Comparison of ENCODE assay signal across 8 cellular contexts in genomic region chr14:20681348-20682126, GRCh38. TPM values are rescaled to one million over a fixed set of nuclear protein-coding genes. Genes with fewer than 3 reads are reported as not detected.
DNase-seq lines count a peak whose midpoint lies in the region; TF ChIP-seq lines count a peak whose summit lies in the region.

No MANE protein-coding gene starts in this region.

- no peaks in the 10 kb centered on the region for H3K27me3 ChIP-seq in kidney epithelial cell (ENCODE audit: control insufficient read depth, insufficient read depth, low read length)

- peak overlapping the region; percentile 63 for H3K4me3 ChIP-seq in kidney epithelial cell (ENCODE audit: low read depth, low read length)

- no peaks in the 10 kb centered on the region for H3K36me3 ChIP-seq in kidney epithelial cell (ENCODE audit: control insufficient read depth, insufficient read depth, low read length)

- TF ChIP-seq CTCF in kidney epithelial cell (IDR thresholded peaks at IDR 0.05; ENCODE audit: insufficient read depth, low read length, poor library complexity, severe bottlenecking), result no peak

- POLR2A ChIA-PET in HEK293T (lab: Yijun Ruan, JAX), result interaction anchor here (0.7 to 6.9 kb wide), 22 partner anchors 10 to 354 kb away, joined by 3 to 104 read pairs (median 10); partner anchors contain the start of genes PARP2, PIP4P1, PNP and TEP1

- DNase-seq in EH (ENCODE audit: low read depth) (peak; percentile 91), HEK293T (ENCODE audit: extremely low spot score) (peak; percentile 53), NCI-H2171 (lab: John Stamatoyannopoulos, UW) (peak; percentile 53), cerebellar cortex (ENCODE audit: low spot score) (peak; percentile 95), kidney epithelial cell (ENCODE audit: low read depth) (no peak), COR-L47 (lab: John Stamatoyannopoulos, UW) (no peak)
- DNase-seq in activated CD4-positive, CD25-positive, alpha-beta regulatory T cell treated with anti-CD3 and anti-CD28 coated beads, Interleukin-2, amount 50 U/mL, for 16 hours (ENCODE audit: low read depth, low spot score), result peak; percentile 79
- DNase-seq in stimulated activated CD4-positive, alpha-beta T cell treated with anti-CD3 and anti-CD28 coated beads, Interleukin-15, amount 100 ng/mL, for 1 hour (ENCODE audit: low read depth in 1 of 2, low spot score in 1 of 2), result peak; percentile 72 to 81

- CTCF ChIA-PET in HEK293T (lab: Yijun Ruan, JAX), result interaction anchor here (0.6 to 4.4 kb wide), 7 partner anchors 9 to 268 kb away, joined by 3 to 27 read pairs (median 7); partner anchors contain the start of gene TEP1

TF ChIP-seq in HEK293T, 16 proteins besides CTCF, POLR2A, EP300 and RAD21:
- TF ChIP-seq L3MBTL2 (conservative IDR thresholded peaks at IDR 0.05), result peak; percentile 12; the same call in 1 of the 2 replicates
- no peak for TF ChIP-seq PKNOX1 (IDR thresholded peaks at IDR 0.05)
- no peak for TF ChIP-seq SP1 (IDR thresholded peaks at IDR 0.05)
- TF ChIP-seq FOXK2 (IDR thresholded peaks at IDR 0.05), result no peak
- no peak for TF ChIP-seq HDGF (IDR thresholded peaks at IDR 0.05; ENCODE audit: borderline replicate concordance)
- TF ChIP-seq FOXM1 (IDR thresholded peaks at IDR 0.05; ENCODE audit: borderline replicate concordance), result no peak

RNA-seq across cellular contexts. Expression of gene RNASE4, which starts 2.8 kb away (rescaled TPM):
- 4.2 and 5.6 TPM in 2 replicates for total RNA-seq in kidney epithelial cell

RNA-seq across cellular contexts. Expression of gene ANG, which starts 7.0 kb away (rescaled TPM):
- 0.14 and 1.1 TPM in 2 replicates for total RNA-seq in kidney epithelial cell

RNA-seq across cellular contexts. Expression of gene OR6S1, which starts 40.0 kb away (rescaled TPM):
- not detected in 2 replicates for total RNA-seq in kidney epithelial cell

Comparison
In these comparisons a context has a peak if more than half of its experiments do, and no peak if none do; other contexts are left out.
1. DNase-seq: peak in EH (single experiment), HEK293T (single experiment), NCI-H2171 (single experiment), activated CD4-positive, CD25-positive, alpha-beta regulatory T cell treated with anti-CD3 and anti-CD28 coated beads, Interleukin-2, amount 50 U/mL, for 16 hours (single experiment), cerebellar cortex (single experiment) and stimulated activated CD4-positive, alpha-beta T cell treated with anti-CD3 and anti-CD28 coated beads, Interleukin-15, amount 100 ng/mL, for 1 hour (2 of 2); none in kidney epithelial cell (single experiment) and COR-L47 (single experiment).